2 cellular contexts compared by ENCODE assay signal in the genomic region with DNA sequence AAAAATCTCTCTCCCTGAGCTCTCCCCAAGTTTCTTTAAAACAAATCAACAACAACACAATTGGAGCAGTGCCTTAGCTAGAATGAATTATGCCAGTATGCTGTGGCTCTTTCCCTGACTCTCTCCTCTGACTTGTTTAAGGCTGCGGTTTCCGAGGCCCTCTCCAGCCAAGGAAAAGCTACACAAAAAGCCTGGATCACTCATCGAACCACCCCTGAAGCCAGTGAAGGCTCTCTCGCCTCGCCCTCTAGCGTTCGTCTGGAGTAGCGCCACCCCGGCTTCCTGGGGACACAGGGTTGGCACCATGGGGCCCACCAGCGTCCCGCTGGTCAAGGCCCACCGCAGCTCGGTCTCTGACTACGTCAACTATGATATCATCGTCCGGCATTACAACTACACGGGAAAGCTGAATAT.
TF ChIP-seq lines count a peak whose summit lies in the region.

No MANE protein-coding gene starts in this region.

TF ChIP-seq in Ishikawa, 13 proteins besides CTCF, POLR2A, EP300 and RAD21 (continued from another document):
- TF ChIP-seq, protein P1, sequence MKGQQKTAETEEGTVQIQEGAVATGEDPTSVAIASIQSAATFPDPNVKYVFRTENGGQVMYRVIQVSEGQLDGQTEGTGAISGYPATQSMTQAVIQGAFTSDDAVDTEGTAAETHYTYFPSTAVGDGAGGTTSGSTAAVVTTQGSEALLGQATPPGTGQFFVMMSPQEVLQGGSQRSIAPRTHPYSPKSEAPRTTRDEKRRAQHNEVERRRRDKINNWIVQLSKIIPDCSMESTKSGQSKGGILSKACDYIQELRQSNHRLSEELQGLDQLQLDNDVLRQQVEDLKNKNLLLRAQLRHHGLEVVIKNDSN (IDR thresholded peaks at IDR 0.05): no peak
- TF ChIP-seq CREB1 (IDR thresholded peaks at IDR 0.05; ENCODE audit: low read depth): no peak
- no peak for TF ChIP-seq FOXM1 (IDR thresholded peaks at IDR 0.05; ENCODE audit: borderline replicate concordance, low read depth)
TF ChIP-seq in Ishikawa: peak in this region for 0.

TF ChIP-seq in SK-N-SH treated with all-trans-retinoic acid at 6 μM for 48 hours, 23 proteins besides CTCF, POLR2A, EP300 and RAD21 (continued from another document):
- TF ChIP-seq, protein P2, sequence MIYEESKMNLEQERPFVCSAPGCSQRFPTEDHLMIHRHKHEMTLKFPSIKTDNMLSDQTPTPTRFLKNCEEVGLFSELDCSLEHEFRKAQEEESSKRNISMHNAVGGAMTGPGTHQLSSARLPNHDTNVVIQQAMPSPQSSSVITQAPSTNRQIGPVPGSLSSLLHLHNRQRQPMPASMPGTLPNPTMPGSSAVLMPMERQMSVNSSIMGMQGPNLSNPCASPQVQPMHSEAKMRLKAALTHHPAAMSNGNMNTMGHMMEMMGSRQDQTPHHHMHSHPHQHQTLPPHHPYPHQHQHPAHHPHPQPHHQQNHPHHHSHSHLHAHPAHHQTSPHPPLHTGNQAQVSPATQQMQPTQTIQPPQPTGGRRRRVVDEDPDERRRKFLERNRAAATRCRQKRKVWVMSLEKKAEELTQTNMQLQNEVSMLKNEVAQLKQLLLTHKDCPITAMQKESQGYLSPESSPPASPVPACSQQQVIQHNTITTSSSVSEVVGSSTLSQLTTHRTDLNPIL (CRISPR knock-in tag; IDR thresholded peaks at IDR 0.05; ENCODE audit: low read depth): no peak
- TF ChIP-seq ZNF565 (CRISPR knock-in tag; conservative IDR thresholded peaks at IDR 0.05; ENCODE audit: low read depth): no peak
- TF ChIP-seq BACH2 (CRISPR knock-in tag; IDR thresholded peaks at IDR 0.05; ENCODE audit: borderline replicate concordance): no peak
- no peak for TF ChIP-seq TOX (CRISPR knock-in tag; IDR thresholded peaks at IDR 0.05; ENCODE audit: borderline replicate concordance)
- no peak for TF ChIP-seq CSDC2 (CRISPR knock-in tag; IDR thresholded peaks at IDR 0.05)
- TF ChIP-seq ARNTL (CRISPR knock-in tag; IDR thresholded peaks at IDR 0.05; ENCODE audit: borderline replicate concordance, low read depth): no peak
- TF ChIP-seq ZFP30 (CRISPR knock-in tag; IDR thresholded peaks at IDR 0.05): no peak
- no peak for TF ChIP-seq ZNF8 (CRISPR knock-in tag; IDR thresholded peaks at IDR 0.05)
- no peak for TF ChIP-seq ISL1 (CRISPR knock-in tag; IDR thresholded peaks at IDR 0.05)
- TF ChIP-seq, protein P3, sequence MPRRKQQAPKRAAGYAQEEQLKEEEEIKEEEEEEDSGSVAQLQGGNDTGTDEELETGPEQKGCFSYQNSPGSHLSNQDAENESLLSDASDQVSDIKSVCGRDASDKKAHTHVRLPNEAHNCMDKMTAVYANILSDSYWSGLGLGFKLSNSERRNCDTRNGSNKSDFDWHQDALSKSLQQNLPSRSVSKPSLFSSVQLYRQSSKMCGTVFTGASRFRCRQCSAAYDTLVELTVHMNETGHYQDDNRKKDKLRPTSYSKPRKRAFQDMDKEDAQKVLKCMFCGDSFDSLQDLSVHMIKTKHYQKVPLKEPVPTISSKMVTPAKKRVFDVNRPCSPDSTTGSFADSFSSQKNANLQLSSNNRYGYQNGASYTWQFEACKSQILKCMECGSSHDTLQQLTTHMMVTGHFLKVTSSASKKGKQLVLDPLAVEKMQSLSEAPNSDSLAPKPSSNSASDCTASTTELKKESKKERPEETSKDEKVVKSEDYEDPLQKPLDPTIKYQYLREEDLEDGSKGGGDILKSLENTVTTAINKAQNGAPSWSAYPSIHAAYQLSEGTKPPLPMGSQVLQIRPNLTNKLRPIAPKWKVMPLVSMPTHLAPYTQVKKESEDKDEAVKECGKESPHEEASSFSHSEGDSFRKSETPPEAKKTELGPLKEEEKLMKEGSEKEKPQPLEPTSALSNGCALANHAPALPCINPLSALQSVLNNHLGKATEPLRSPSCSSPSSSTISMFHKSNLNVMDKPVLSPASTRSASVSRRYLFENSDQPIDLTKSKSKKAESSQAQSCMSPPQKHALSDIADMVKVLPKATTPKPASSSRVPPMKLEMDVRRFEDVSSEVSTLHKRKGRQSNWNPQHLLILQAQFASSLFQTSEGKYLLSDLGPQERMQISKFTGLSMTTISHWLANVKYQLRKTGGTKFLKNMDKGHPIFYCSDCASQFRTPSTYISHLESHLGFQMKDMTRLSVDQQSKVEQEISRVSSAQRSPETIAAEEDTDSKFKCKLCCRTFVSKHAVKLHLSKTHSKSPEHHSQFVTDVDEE (CRISPR knock-in tag; IDR thresholded peaks at IDR 0.05): no peak
